In the genomic region with DNA sequence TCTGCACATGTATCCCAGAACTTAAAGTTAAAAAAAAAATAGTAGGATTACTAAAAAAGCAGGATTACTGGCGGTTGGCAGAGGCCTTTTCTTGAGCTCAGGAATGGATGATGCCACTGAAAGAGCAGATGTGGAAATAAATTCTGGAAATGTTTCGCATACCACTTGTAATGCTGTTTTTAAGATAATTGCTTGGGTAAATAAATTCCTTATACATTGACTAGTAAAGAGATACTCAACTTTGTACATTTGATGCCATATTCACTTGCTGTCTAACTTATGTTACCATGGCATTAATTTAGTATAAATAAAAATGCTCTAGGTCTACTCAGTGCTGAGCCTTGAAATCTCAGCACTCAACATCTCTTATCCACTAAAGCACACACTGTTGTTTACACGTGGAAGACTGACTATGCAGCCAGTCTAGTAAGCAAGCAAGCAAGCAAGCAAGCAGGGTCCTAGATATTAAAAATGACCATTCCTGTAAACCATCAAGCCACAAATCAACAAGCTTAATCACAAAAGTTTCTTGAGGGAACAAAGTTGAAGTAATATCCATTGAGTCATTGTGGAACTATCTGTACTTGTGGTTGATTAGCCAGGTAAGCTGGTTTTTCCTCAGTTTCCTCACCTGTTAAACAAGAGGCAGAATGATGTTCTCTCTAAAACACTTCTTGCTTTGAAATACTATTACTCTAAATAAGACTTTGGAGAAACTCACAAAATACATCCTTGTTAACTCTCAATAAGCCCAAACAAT, we compare ENCODE assay signal across 11 cellular contexts. TPM values are rescaled to one million over a fixed set of nuclear protein-coding genes. Genes with fewer than 3 reads are reported as not detected.
DNase-seq lines count a peak whose midpoint lies in the region; ATAC-seq and TF ChIP-seq lines count a peak whose summit lies in the region.
"Had no signal": no experiment of that assay in that cellular context is flagged by ENCODE, and none has a peak within 500 bp of the region (broad histone marks: within the 10 kb centered on the region; RNA-seq: fewer than 3 reads in every experiment).

No MANE protein-coding gene starts in this region.

- intact Hi-C loops in left ventricle myocardium inferior (cut with micrococcal nuclease) (loop anchor here (10.0 kb wide), 1 partner anchor 57 kb away; no protein-coding TSS in a partner anchor), heart left ventricle (cut with DNase I) (loop anchor here (2.0 to 10.0 kb wide), 10 partner anchors 33 to 190 kb away; no protein-coding TSS in a partner anchor), upper lobe of right lung (cut with DNase I) (no loop called here)

- no peak for TF ChIP-seq POLR2A in heart left ventricle (IDR thresholded peaks at IDR 0.05)

- H3K36me3 ChIP-seq in left ventricle myocardium inferior = no peaks in the 10 kb centered on the region
- no peaks in the 10 kb centered on the region for H3K36me3 ChIP-seq in heart left ventricle
- H3K36me3 ChIP-seq in adipocyte (ENCODE audit: control insufficient read depth, insufficient read depth, low read length, severe bottlenecking) = no peaks in the 10 kb centered on the region
- H3K36me3 ChIP-seq in iPS-15b (ENCODE audit: control insufficient read depth, insufficient read depth, low read length) = no peaks in the 10 kb centered on the region
- no peaks in the 10 kb centered on the region for H3K36me3 ChIP-seq in upper lobe of right lung

- ATAC-seq in heart left ventricle = no peak
- ATAC-seq in upper lobe of right lung = no peak
- ATAC-seq in GM19023 (IDR thresholded peaks at IDR 0.05; ENCODE audit: unreplicated experiment) = no peak
- ATAC-seq: stimulated activated memory B cell treated with anti-CD40 and anti-IgM and Interleukin-4, amounts not matched to agents 10 μg/mL and 1 μg/mL and 100 μg/mL, for 72 hours had no signal

- H3K4me1 ChIP-seq in left ventricle myocardium inferior (peaks cover 48% of the 10 kb centered on the region), heart left ventricle (peaks cover 2 to 36% (median 24%) of the 10 kb centered on the region in 12 donors), adipocyte (ENCODE audit: control insufficient read depth, insufficient read depth, low read length) (peaks cover 26% of the 10 kb centered on the region), iPS-15b (ENCODE audit: control insufficient read depth, insufficient read depth, low read length) (peaks cover 9% of the 10 kb centered on the region), upper lobe of right lung (peaks cover 20% of the 10 kb centered on the region)

- H3K9me3 ChIP-seq in left ventricle myocardium inferior (replicated peaks) (no peaks in the 10 kb centered on the region), heart left ventricle (no peaks in the 10 kb centered on the region), adipocyte (ENCODE audit: control insufficient read depth, low read length) (no peaks in the 10 kb centered on the region), iPS-15b (ENCODE audit: control insufficient read depth, insufficient read depth, low read length) (no peaks in the 10 kb centered on the region), upper lobe of right lung (no peaks in the 10 kb centered on the region)

- no peak for TF ChIP-seq CTCF in left ventricle myocardium inferior (IDR thresholded peaks at IDR 0.05; ENCODE audit: borderline replicate concordance)
- no peak for TF ChIP-seq CTCF in heart left ventricle (IDR thresholded peaks at IDR 0.05)
- no peak for TF ChIP-seq CTCF in upper lobe of right lung (IDR thresholded peaks at IDR 0.05)

- DNase-seq in left ventricle myocardium inferior = no peak
- DNase-seq in heart left ventricle = no peak
- DNase-seq in adipocyte (ENCODE audit: low read depth) = peak; percentile 85
- no peak for DNase-seq in upper lobe of right lung
- no peak for DNase-seq in NCI-H2171 (lab: John Stamatoyannopoulos, UW)
- no peak for DNase-seq in stimulated activated CD4-positive, alpha-beta T cell treated with anti-CD3 and anti-CD28 coated beads, Interleukin-15, amount 100 ng/mL, for 24 hours
- DNase-seq: activated CD4-positive, alpha-beta T cell treated with anti-CD3 and anti-CD28 coated beads for 48 hours; stimulated activated CD4-positive, alpha-beta T cell treated with anti-CD3 and anti-CD28 coated beads, Interleukin-12 subunit alpha, Interleukin-12 subunit beta, amount 100 ng/mL, for 4 hours had no signal

- no peak overlapping the region for H3K4me3 ChIP-seq in left ventricle myocardium inferior
- H3K4me3 ChIP-seq in heart left ventricle = peak overlapping the region in 1 of 12 donors; percentile 92
- peak overlapping the region; percentile 84 for H3K4me3 ChIP-seq in adipocyte (ENCODE audit: low read length)
- H3K4me3 ChIP-seq in iPS-15b (ENCODE audit: low read depth, low read length) = peak overlapping the region; percentile 91
- no peak overlapping the region for H3K4me3 ChIP-seq in upper lobe of right lung

- H3K27me3 ChIP-seq in left ventricle myocardium inferior (ENCODE audit: low read depth) (no peaks in the 10 kb centered on the region), heart left ventricle (peaks cover 0 to 4% (median 0%) of the 10 kb centered on the region in 9 donors), adipocyte (replicated peaks; ENCODE audit: control insufficient read depth, insufficient read depth, low read length) (no peaks in the 10 kb centered on the region), iPS-15b (ENCODE audit: control insufficient read depth, insufficient read depth, low read length) (no peaks in the 10 kb centered on the region), upper lobe of right lung (no peaks in the 10 kb centered on the region)

- peak overlapping the region; percentile 92 for H3K9ac ChIP-seq in adipocyte (ENCODE audit: low read length)
- no peak overlapping the region for H3K9ac ChIP-seq in iPS-15b (ENCODE audit: low read depth, low read length)

- WGBS in heart left ventricle, 4 donors = 76 to 84% (median 80%) methylated on average over 3 of the region's 3 CpGs

- peak overlapping the region; percentile 97 for H3K27ac ChIP-seq in left ventricle myocardium inferior (replicated peaks)
- peak overlapping the region in 4 of 12 donors; percentile 82 to 95 (median 95) for H3K27ac ChIP-seq in heart left ventricle
- peak overlapping the region; percentile 87 for H3K27ac ChIP-seq in upper lobe of right lung

RNA-seq across cellular contexts. Expression of a gene that starts 1.7 kb away (rescaled TPM):
- total RNA-seq in left ventricle myocardium inferior (28.3 TPM), heart left ventricle (100 to 1,000 TPM in 1 of 9 donors, 10 to 100 TPM in 8; 22.3 to 112 (median 44.1) TPM), upper lobe of right lung (39.4 TPM)
- polyA plus RNA-seq in heart left ventricle = 1 to 10 TPM; 6.2 to 9.6 TPM

Comparison
In these comparisons a context has a peak if more than half of its experiments do, and no peak if none do; other contexts are left out.
1. H3K4me3 ChIP-seq: peak in adipocyte (single experiment) and iPS-15b (single experiment); none in left ventricle myocardium inferior (single experiment) and upper lobe of right lung (single experiment).